In the genomic region with DNA sequence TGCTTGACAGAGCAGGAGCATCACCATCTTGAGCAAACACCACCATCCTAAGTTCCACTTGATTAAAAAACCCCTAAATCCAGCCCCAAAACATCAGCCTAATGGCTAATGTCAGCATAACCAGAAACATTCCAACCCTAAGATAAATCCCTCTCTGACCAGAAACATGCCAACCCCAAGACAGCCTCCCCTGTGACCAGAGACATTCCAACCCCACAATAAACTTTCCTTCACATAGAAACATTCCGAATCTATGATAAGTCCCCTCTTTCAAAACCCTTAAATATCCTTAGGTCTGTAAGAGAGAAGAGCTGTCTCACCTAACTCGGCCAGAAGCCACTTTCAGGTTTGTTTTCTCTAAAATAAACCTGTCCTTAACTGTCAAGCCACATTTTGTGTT, we compare ENCODE assay signal across 22 cellular contexts. TPM values are rescaled to one million over a fixed set of nuclear protein-coding genes. Genes with fewer than 3 reads are reported as not detected.
"Had no signal": no experiment of that assay in that cellular context is flagged by ENCODE, and none has a peak within 500 bp of the region (broad histone marks: within the 10 kb centered on the region; RNA-seq: fewer than 3 reads in every experiment).

No MANE protein-coding gene starts in this region.

- DNase-seq: activated CD4-positive, alpha-beta T cell treated with anti-CD3 and anti-CD28 coated beads, Interleukin-2, amount 10 ng/mL, durations not matched to agents 7 days and 5 days; activated CD4-positive, CD25-positive, alpha-beta regulatory T cell treated with anti-CD3 and anti-CD28 coated beads, Interleukin-2, amount 50 U/mL, for 72 hours; activated CD8-positive, alpha-beta memory T cell treated with anti-CD3 and anti-CD28 coated beads, Interleukin-2, amount 10 ng/mL, durations not matched to agents 7 days and 5 days; activated CD8-positive, alpha-beta T cell treated with anti-CD3 and anti-CD28 coated beads for 36 hours; activated effector memory CD4-positive, alpha-beta T cell treated with anti-CD3 and anti-CD28 coated beads, Interleukin-2, amount 50 U/mL, for 16 hours; activated naive CD4-positive, alpha-beta T cell treated with anti-CD3 and anti-CD28 coated beads, Interleukin-2, amount 10 ng/mL, durations not matched to agents 7 days and 5 days; activated T-cell treated with anti-CD3 and anti-CD28 coated beads for 4 hours; brain microvascular endothelial cell; central memory CD4-positive, alpha-beta T cell; dermis blood vessel endothelial cell; effector memory CD4-positive, alpha-beta T cell; head of caudate nucleus; left ventricle myocardium superior; nucleus accumbens; sigmoid colon; stimulated activated CD4-positive, alpha-beta T cell treated with anti-CD3 and anti-CD28 coated beads, Interleukin-4, amount 100 ng/mL, for 1 hour; stimulated activated naive CD4-positive, alpha-beta T cell; T-cell; testis; trophoblast cell had no signal

- H3K36me3 ChIP-seq: brain microvascular endothelial cell, gastroesophageal sphincter, sigmoid colon had no signal

- H3K9me3 ChIP-seq: gastroesophageal sphincter, sigmoid colon, testis had no signal

- H3K4me1 ChIP-seq: testis had no signal

- ATAC-seq: activated CD8-positive, alpha-beta memory T cell treated with anti-CD3 and anti-CD28 coated beads, Interleukin-2, amount 10 ng/mL, durations not matched to agents 7 days and 5 days; activated CD8-positive, alpha-beta T cell treated with anti-CD3 and anti-CD28 coated beads for 36 hours; gastroesophageal sphincter; left ventricle myocardium superior; T-cell had no signal

- H3K27me3 ChIP-seq: brain microvascular endothelial cell, gastroesophageal sphincter, sigmoid colon, testis had no signal

- H3K4me3 ChIP-seq: gastroesophageal sphincter, sigmoid colon, testis had no signal

- H3K27ac ChIP-seq: brain microvascular endothelial cell, gastroesophageal sphincter, testis, VCaP had no signal

RNA-seq across cellular contexts. Expression of gene SLC2A5, which starts 17.4 kb away (rescaled TPM):
- total RNA-seq: activated CD4-positive, alpha-beta T cell treated with anti-CD3 and anti-CD28 coated beads, Interleukin-2, amount 10 ng/mL, durations not matched to agents 7 days and 5 days; activated CD8-positive, alpha-beta memory T cell treated with anti-CD3 and anti-CD28 coated beads, Interleukin-2, amount 10 ng/mL, durations not matched to agents 7 days and 5 days; activated CD8-positive, alpha-beta T cell treated with anti-CD3 and anti-CD28 coated beads for 36 hours had no signal
